In the genomic region with DNA sequence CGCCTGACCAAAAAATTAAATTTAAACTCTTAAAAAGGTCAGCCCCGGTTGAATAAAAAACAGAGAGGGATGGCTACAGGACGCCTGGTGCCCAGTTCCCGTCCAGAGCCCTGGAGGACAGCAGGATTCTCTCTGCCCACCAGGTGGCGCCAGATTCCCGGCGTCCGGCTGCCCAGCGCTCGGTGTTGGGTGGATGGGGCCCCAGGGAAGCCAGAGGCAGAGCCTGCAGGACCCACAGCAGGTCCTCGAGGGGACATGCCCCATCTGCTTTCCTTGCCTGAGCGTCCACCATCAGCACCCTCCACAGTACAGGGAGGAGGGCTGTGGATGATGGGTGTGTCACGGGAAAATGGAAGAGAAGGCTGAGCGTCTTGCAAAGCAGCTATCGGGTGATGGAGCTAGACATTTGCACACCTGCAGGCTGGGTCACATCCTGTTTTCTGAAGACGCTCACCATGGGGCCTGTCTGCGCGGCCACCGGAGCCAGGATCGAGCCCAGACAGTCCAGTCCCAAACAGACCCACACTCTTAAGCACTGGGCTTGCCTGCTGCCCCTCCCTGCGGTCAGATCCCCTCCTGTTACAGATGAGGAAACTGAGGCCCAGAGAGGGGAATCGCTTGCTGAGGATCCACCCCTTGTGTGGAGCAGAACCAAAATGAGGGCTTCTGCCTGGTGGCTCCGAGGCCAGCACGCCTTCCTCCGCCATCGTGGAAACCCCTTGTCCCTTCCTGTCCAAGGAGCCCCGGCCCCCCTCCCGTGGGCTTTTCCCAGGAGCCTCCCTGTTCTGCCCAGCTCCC, we compare ENCODE assay signal across 1 cellular context.
A peak's percentile ranks its signal among the peaks of the same experiment; 100 is the strongest.
TF ChIP-seq lines count a peak whose summit lies in the region.

No MANE protein-coding gene starts in this region.

TF ChIP-seq in HepG2, 621 proteins besides CTCF, POLR2A, EP300 and RAD21 (continued from another document):
- TF ChIP-seq, protein P1, sequence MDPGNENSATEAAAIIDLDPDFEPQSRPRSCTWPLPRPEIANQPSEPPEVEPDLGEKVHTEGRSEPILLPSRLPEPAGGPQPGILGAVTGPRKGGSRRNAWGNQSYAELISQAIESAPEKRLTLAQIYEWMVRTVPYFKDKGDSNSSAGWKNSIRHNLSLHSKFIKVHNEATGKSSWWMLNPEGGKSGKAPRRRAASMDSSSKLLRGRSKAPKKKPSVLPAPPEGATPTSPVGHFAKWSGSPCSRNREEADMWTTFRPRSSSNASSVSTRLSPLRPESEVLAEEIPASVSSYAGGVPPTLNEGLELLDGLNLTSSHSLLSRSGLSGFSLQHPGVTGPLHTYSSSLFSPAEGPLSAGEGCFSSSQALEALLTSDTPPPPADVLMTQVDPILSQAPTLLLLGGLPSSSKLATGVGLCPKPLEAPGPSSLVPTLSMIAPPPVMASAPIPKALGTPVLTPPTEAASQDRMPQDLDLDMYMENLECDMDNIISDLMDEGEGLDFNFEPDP (CRISPR knock-in tag; conservative IDR thresholded peaks at IDR 0.05), result no peak
- TF ChIP-seq GATAD1 (CRISPR knock-in tag; IDR thresholded peaks at IDR 0.05) (0 out of 2 replicates have a peak, but pooled peaks have one; percentile 20), ZNF614 (CRISPR knock-in tag; IDR thresholded peaks at IDR 0.05; ENCODE audit: borderline replicate concordance) (0 out of 2 replicates have a peak, but pooled peaks have one; percentile 28), ZNF567 (CRISPR knock-in tag; IDR thresholded peaks at IDR 0.05; ENCODE audit: borderline replicate concordance) (0 out of 2 replicates have a peak, but pooled peaks have one; percentile 66), ZFX (CRISPR knock-in tag; IDR thresholded peaks at IDR 0.05; ENCODE audit: low read depth) (peak; percentile 25; the same call in 1 of the 2 replicates), ZFP36 (IDR thresholded peaks at IDR 0.05; ENCODE audit: borderline replicate concordance, low read depth, low read length, partially characterized antibody) (no peak), ISL2 (CRISPR knock-in tag; IDR thresholded peaks at IDR 0.05) (0 out of 2 replicates have a peak, but pooled peaks have one; percentile 19), KDM3A (CRISPR knock-in tag; IDR thresholded peaks at IDR 0.05; ENCODE audit: low read depth) (0 out of 2 replicates have a peak, but pooled peaks have one; percentile 38), RAD51 (IDR thresholded peaks at IDR 0.05; ENCODE audit: borderline replicate concordance) (no peak), KLF16 (CRISPR knock-in tag; IDR thresholded peaks at IDR 0.05) (peak in 1 of 2 experiments; percentile 39; a peak in 1 of 4 replicates), ZNF768 (CRISPR knock-in tag; IDR thresholded peaks at IDR 0.05) (peak; percentile 95), HIVEP1 (CRISPR knock-in tag; IDR thresholded peaks at IDR 0.05) (0 out of 2 replicates have a peak, but pooled peaks have one; percentile 37)
- TF ChIP-seq, protein P2, sequence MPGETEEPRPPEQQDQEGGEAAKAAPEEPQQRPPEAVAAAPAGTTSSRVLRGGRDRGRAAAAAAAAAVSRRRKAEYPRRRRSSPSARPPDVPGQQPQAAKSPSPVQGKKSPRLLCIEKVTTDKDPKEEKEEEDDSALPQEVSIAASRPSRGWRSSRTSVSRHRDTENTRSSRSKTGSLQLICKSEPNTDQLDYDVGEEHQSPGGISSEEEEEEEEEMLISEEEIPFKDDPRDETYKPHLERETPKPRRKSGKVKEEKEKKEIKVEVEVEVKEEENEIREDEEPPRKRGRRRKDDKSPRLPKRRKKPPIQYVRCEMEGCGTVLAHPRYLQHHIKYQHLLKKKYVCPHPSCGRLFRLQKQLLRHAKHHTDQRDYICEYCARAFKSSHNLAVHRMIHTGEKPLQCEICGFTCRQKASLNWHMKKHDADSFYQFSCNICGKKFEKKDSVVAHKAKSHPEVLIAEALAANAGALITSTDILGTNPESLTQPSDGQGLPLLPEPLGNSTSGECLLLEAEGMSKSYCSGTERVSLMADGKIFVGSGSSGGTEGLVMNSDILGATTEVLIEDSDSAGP (CRISPR knock-in tag; IDR thresholded peaks at IDR 0.05; ENCODE audit: borderline replicate concordance), result 0 out of 2 replicates have a peak, but pooled peaks have one; percentile 38
- TF ChIP-seq, protein P3, sequence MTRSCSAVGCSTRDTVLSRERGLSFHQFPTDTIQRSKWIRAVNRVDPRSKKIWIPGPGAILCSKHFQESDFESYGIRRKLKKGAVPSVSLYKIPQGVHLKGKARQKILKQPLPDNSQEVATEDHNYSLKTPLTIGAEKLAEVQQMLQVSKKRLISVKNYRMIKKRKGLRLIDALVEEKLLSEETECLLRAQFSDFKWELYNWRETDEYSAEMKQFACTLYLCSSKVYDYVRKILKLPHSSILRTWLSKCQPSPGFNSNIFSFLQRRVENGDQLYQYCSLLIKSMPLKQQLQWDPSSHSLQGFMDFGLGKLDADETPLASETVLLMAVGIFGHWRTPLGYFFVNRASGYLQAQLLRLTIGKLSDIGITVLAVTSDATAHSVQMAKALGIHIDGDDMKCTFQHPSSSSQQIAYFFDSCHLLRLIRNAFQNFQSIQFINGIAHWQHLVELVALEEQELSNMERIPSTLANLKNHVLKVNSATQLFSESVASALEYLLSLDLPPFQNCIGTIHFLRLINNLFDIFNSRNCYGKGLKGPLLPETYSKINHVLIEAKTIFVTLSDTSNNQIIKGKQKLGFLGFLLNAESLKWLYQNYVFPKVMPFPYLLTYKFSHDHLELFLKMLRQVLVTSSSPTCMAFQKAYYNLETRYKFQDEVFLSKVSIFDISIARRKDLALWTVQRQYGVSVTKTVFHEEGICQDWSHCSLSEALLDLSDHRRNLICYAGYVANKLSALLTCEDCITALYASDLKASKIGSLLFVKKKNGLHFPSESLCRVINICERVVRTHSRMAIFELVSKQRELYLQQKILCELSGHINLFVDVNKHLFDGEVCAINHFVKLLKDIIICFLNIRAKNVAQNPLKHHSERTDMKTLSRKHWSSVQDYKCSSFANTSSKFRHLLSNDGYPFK (CRISPR knock-in tag; IDR thresholded peaks at IDR 0.05; ENCODE audit: borderline replicate concordance), result peak; percentile 40; the same call in 1 of the 2 replicates
- TF ChIP-seq, protein P4, sequence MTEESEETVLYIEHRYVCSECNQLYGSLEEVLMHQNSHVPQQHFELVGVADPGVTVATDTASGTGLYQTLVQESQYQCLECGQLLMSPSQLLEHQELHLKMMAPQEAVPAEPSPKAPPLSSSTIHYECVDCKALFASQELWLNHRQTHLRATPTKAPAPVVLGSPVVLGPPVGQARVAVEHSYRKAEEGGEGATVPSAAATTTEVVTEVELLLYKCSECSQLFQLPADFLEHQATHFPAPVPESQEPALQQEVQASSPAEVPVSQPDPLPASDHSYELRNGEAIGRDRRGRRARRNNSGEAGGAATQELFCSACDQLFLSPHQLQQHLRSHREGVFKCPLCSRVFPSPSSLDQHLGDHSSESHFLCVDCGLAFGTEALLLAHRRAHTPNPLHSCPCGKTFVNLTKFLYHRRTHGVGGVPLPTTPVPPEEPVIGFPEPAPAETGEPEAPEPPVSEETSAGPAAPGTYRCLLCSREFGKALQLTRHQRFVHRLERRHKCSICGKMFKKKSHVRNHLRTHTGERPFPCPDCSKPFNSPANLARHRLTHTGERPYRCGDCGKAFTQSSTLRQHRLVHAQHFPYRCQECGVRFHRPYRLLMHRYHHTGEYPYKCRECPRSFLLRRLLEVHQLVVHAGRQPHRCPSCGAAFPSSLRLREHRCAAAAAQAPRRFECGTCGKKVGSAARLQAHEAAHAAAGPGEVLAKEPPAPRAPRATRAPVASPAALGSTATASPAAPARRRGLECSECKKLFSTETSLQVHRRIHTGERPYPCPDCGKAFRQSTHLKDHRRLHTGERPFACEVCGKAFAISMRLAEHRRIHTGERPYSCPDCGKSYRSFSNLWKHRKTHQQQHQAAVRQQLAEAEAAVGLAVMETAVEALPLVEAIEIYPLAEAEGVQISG (CRISPR knock-in tag; IDR thresholded peaks at IDR 0.05), result 0 out of 2 replicates have a peak, but pooled peaks have one; percentile 13
- TF ChIP-seq, protein P5, sequence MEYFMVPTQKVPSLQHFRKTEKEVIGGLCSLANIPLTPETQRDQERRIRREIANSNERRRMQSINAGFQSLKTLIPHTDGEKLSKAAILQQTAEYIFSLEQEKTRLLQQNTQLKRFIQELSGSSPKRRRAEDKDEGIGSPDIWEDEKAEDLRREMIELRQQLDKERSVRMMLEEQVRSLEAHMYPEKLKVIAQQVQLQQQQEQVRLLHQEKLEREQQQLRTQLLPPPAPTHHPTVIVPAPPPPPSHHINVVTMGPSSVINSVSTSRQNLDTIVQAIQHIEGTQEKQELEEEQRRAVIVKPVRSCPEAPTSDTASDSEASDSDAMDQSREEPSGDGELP (IDR thresholded peaks at IDR 0.05; ENCODE audit: borderline replicate concordance, low read depth), result no peak
- TF ChIP-seq, protein P6, sequence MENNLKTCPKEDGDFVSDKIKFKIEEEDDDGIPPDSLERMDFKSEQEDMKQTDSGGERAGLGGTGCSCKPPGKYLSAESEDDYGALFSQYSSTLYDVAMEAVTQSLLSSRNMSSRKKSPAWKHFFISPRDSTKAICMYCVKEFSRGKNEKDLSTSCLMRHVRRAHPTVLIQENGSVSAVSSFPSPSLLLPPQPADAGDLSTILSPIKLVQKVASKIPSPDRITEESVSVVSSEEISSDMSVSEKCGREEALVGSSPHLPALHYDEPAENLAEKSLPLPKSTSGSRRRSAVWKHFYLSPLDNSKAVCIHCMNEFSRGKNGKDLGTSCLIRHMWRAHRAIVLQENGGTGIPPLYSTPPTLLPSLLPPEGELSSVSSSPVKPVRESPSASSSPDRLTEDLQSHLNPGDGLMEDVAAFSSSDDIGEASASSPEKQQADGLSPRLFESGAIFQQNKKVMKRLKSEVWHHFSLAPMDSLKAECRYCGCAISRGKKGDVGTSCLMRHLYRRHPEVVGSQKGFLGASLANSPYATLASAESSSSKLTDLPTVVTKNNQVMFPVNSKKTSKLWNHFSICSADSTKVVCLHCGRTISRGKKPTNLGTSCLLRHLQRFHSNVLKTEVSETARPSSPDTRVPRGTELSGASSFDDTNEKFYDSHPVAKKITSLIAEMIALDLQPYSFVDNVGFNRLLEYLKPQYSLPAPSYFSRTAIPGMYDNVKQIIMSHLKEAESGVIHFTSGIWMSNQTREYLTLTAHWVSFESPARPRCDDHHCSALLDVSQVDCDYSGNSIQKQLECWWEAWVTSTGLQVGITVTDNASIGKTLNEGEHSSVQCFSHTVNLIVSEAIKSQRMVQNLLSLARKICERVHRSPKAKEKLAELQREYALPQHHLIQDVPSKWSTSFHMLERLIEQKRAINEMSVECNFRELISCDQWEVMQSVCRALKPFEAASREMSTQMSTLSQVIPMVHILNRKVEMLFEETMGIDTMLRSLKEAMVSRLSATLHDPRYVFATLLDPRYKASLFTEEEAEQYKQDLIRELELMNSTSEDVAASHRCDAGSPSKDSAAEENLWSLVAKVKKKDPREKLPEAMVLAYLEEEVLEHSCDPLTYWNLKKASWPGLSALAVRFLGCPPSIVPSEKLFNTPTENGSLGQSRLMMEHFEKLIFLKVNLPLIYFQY (CRISPR knock-in tag; IDR thresholded peaks at IDR 0.05; ENCODE audit: borderline replicate concordance), result 0 out of 2 replicates have a peak, but pooled peaks have one; percentile 51
- TF ChIP-seq, protein P7, sequence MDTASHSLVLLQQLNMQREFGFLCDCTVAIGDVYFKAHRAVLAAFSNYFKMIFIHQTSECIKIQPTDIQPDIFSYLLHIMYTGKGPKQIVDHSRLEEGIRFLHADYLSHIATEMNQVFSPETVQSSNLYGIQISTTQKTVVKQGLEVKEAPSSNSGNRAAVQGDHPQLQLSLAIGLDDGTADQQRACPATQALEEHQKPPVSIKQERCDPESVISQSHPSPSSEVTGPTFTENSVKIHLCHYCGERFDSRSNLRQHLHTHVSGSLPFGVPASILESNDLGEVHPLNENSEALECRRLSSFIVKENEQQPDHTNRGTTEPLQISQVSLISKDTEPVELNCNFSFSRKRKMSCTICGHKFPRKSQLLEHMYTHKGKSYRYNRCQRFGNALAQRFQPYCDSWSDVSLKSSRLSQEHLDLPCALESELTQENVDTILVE (CRISPR knock-in tag; IDR thresholded peaks at IDR 0.05), result 0 out of 2 replicates have a peak, but pooled peaks have one; percentile 58
- TF ChIP-seq, protein P8, sequence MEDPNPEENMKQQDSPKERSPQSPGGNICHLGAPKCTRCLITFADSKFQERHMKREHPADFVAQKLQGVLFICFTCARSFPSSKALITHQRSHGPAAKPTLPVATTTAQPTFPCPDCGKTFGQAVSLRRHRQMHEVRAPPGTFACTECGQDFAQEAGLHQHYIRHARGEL (CRISPR knock-in tag; IDR thresholded peaks at IDR 0.05), result peak; percentile 93; the same call in 1 of the 2 replicates
- TF ChIP-seq, protein P9, sequence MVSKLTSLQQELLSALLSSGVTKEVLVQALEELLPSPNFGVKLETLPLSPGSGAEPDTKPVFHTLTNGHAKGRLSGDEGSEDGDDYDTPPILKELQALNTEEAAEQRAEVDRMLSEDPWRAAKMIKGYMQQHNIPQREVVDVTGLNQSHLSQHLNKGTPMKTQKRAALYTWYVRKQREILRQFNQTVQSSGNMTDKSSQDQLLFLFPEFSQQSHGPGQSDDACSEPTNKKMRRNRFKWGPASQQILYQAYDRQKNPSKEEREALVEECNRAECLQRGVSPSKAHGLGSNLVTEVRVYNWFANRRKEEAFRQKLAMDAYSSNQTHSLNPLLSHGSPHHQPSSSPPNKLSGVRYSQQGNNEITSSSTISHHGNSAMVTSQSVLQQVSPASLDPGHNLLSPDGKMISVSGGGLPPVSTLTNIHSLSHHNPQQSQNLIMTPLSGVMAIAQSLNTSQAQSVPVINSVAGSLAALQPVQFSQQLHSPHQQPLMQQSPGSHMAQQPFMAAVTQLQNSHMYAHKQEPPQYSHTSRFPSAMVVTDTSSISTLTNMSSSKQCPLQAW (CRISPR knock-in tag; IDR thresholded peaks at IDR 0.05), result peak; percentile 77
